In the genomic region with DNA sequence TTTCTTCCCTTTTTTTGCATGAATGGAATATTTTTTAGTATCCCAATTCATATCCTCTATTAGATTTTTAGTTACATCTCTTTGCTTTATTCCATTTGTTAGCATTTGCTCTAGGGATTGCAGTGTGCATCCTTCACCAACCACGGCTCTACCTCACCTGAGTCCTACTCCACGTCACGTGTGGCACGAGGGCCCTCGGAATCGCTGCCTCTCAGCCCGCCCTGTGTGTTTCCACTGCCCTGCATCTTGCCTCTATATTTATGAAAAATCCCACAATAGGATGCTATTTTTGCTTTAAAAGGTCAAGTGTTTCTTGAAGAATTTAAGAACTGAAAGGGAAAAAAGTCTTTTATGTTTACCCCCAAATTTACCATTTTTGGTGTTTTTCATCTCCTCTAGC, we compare ENCODE assay signal across 25 cellular contexts. TPM values are rescaled to one million over a fixed set of nuclear protein-coding genes. Genes with fewer than 3 reads are reported as not detected.
DNase-seq lines count a peak whose midpoint lies in the region; ATAC-seq and TF ChIP-seq lines count a peak whose summit lies in the region.
"Had no signal": no experiment of that assay in that cellular context is flagged by ENCODE, and none has a peak within 500 bp of the region (broad histone marks: within the 10 kb centered on the region; RNA-seq: fewer than 3 reads in every experiment).

No MANE protein-coding gene starts in this region.

- H3K4me3 Mint-ChIP-seq in chondrocyte (ENCODE audit: unreplicated experiment), result no peak overlapping the region
- H3K4me3 Mint-ChIP-seq: CD14-positive monocyte; CD4-positive, alpha-beta T cell; CD8-positive, alpha-beta memory T cell; HFFc6 had no signal

- peaks cover 25% of the 10 kb centered on the region for H3K27me3 ChIP-seq in left ventricle myocardium inferior (ENCODE audit: low read depth)
- H3K27me3 ChIP-seq in lower lobe of right lung (ENCODE audit: low read depth), result no peaks in the 10 kb centered on the region
- peaks cover 0 to 3% (median 0%) of the 10 kb centered on the region in 3 donors for H3K27me3 ChIP-seq in sigmoid colon
- H3K27me3 ChIP-seq in testis, result no peaks in the 10 kb centered on the region

- H3K4me3 ChIP-seq in left ventricle myocardium inferior (no peak overlapping the region), lower lobe of right lung (no peak overlapping the region), sigmoid colon (no peak overlapping the region), testis (no peak overlapping the region)
- H3K4me3 ChIP-seq: A549; BLaER1 treated with 17β-estradiol and CSF1 and Interleukin-3, amounts not matched to agents 10 nM and 100 nM; GM12878; HAP-1 had no signal

- H3K9me3 Mint-ChIP-seq in chondrocyte (ENCODE audit: low read depth), result peaks cover 20% of the 10 kb centered on the region
- H3K9me3 Mint-ChIP-seq: CD4-positive, alpha-beta T cell had no signal

- TF ChIP-seq CTCF in left ventricle myocardium inferior (IDR thresholded peaks at IDR 0.05; ENCODE audit: borderline replicate concordance), result no peak
- TF ChIP-seq CTCF in chondrocyte (IDR thresholded peaks at IDR 0.05), result no peak
- no peak for TF ChIP-seq CTCF in lower lobe of right lung (IDR thresholded peaks at IDR 0.05)
- TF ChIP-seq CTCF in sigmoid colon (IDR thresholded peaks at IDR 0.05), result no peak
- TF ChIP-seq CTCF in testis (IDR thresholded peaks at IDR 0.05), result no peak

- TF ChIP-seq POLR2A in sigmoid colon (IDR thresholded peaks at IDR 0.05) (no peak), testis (IDR thresholded peaks at IDR 0.05) (no peak)

- H3K27ac Mint-ChIP-seq in chondrocyte (ENCODE audit: unreplicated experiment), result no peak overlapping the region
- H3K27ac Mint-ChIP-seq: CD14-positive monocyte; CD4-positive, alpha-beta T cell; CD8-positive, alpha-beta memory T cell; HFFc6 had no signal

- H3K27ac ChIP-seq in left ventricle myocardium inferior (replicated peaks), result no peak overlapping the region
- H3K27ac ChIP-seq in lower lobe of right lung, result no peak overlapping the region
- H3K27ac ChIP-seq in sigmoid colon, result no peak overlapping the region
- no peak overlapping the region for H3K27ac ChIP-seq in testis
- H3K27ac ChIP-seq: A549; BLaER1 treated with 17β-estradiol and CSF1 and Interleukin-3, amounts not matched to agents 10 nM and 100 nM had no signal

- no peaks in the 10 kb centered on the region for H3K4me1 ChIP-seq in left ventricle myocardium inferior
- no peaks in the 10 kb centered on the region for H3K4me1 ChIP-seq in lower lobe of right lung
- no peaks in the 10 kb centered on the region for H3K4me1 ChIP-seq in sigmoid colon
- H3K4me1 ChIP-seq in testis, result no peaks in the 10 kb centered on the region
- H3K4me1 ChIP-seq: A549, BE2C, HAP-1 had no signal

- ATAC-seq in Right ventricle myocardium inferior (no peak), lower lobe of right lung (no peak), HG02678 (IDR thresholded peaks at IDR 0.05; ENCODE audit: unreplicated experiment) (no peak), HG03095 (IDR thresholded peaks at IDR 0.05; ENCODE audit: unreplicated experiment) (no peak)
- ATAC-seq: A549, GM12878 had no signal

- no peaks in the 10 kb centered on the region for H3K36me3 ChIP-seq in left ventricle myocardium inferior
- no peaks in the 10 kb centered on the region for H3K36me3 ChIP-seq in lower lobe of right lung
- H3K36me3 ChIP-seq in sigmoid colon, result no peaks in the 10 kb centered on the region
- no peaks in the 10 kb centered on the region for H3K36me3 ChIP-seq in testis (ENCODE audit: low read depth, missing control alignments)
- H3K36me3 ChIP-seq: BE2C; BLaER1 treated with 17β-estradiol and CSF1 and Interleukin-3, amounts not matched to agents 10 nM and 100 nM; HAP-1 had no signal

- peak; percentile 22 for DNase-seq in Right ventricle myocardium inferior (ENCODE audit: missing footprints)
- no peak for DNase-seq in left ventricle myocardium inferior
- peak; percentile 30 for DNase-seq in chondrocyte (ENCODE audit: low spot score)
- DNase-seq in lower lobe of right lung, result peak; percentile 10
- DNase-seq in sigmoid colon, result peak; percentile 25
- no peak for DNase-seq in testis
- DNase-seq: 8988T; ACHN; AML-193; BE2C; CD4-positive, alpha-beta T cell; CD8-positive, alpha-beta memory T cell; DMS 273 treated with DMSO at 0.1 percent for 48 hours; DMS79; EL; GDM1; GOT3; HFFc6 had no signal

- peaks cover 35% of the 10 kb centered on the region for H3K9me3 ChIP-seq in left ventricle myocardium inferior (replicated peaks)
- H3K9me3 ChIP-seq in lower lobe of right lung, result no peaks in the 10 kb centered on the region
- H3K9me3 ChIP-seq in sigmoid colon, result peaks cover 0 to 3% (median 1%) of the 10 kb centered on the region in 4 donors
- no peaks in the 10 kb centered on the region for H3K9me3 ChIP-seq in testis
- H3K9me3 ChIP-seq: BE2C had no signal

- 92 to 93% methylated on average over 7 of the region's 7 CpGs for WGBS in sigmoid colon, 2 donors
- 94 to 96% methylated on average over 7 of the region's 7 CpGs for WGBS in testis, 2 donors

- TF ChIP-seq EP300 in sigmoid colon (IDR thresholded peaks at IDR 0.05), result no peak

- no peaks in the 10 kb centered on the region for H3K4me1 Mint-ChIP-seq in chondrocyte (ENCODE audit: low read depth)

- intact Hi-C loops in Right ventricle myocardium inferior (cut with DNase I), result loop anchor here (10.0 kb wide), 1 partner anchor 223 kb away; no protein-coding TSS in a partner anchor
- intact Hi-C loops in left ventricle myocardium inferior (cut with micrococcal nuclease), result no loop called here
- intact Hi-C loops in lower lobe of right lung (cut with DNase I), result no loop called here
- intact Hi-C loops in sigmoid colon (cut with DNase I), result no loop called here
- intact Hi-C loops in testis (cut with DNase I; ENCODE audit: low total_unique reads), result no loop called here

- H3K36me3 Mint-ChIP-seq in chondrocyte (ENCODE audit: low read depth), result peaks cover 12% of the 10 kb centered on the region
- H3K36me3 Mint-ChIP-seq: CD14-positive monocyte; CD8-positive, alpha-beta memory T cell had no signal

- peaks cover 39% of the 10 kb centered on the region for H3K27me3 Mint-ChIP-seq in chondrocyte (ENCODE audit: low read depth)

RNA-seq across cellular contexts. Expression of gene CFAP46, which starts 41.0 kb away (rescaled TPM):
- total RNA-seq in Right ventricle myocardium inferior (0.57 TPM), left ventricle myocardium inferior (0.99 TPM), chondrocyte (0.49 to 0.92 TPM (median 0.89 TPM) in 3 replicates), lower lobe of right lung (9.0 TPM), sigmoid colon (1 to 10 TPM in 1 of 4 donors, under 1 TPM in 2, not detected in 1; 0.36 to 1.7 (median 0.41) TPM), testis (10 to 100 TPM; 36.0 to 67.6 TPM)
- polyA plus RNA-seq in sigmoid colon (under 1 TPM in 1 of 3 donors, not detected in 2; 0.10 TPM), testis (ENCODE audit: insufficient read depth, low read depth, low replicate concordance) (59.0 TPM)
- total RNA-seq: CD4-positive, alpha-beta T cell; GM12878 had no signal
- polyA plus RNA-seq: CD14-positive monocyte; CD8-positive, alpha-beta memory T cell had no signal

Comparison
In these comparisons a context has a peak if more than half of its experiments do, and no peak if none do; other contexts are left out.
1. DNase-seq: peak in Right ventricle myocardium inferior (single experiment), chondrocyte (single experiment), lower lobe of right lung (single experiment) and sigmoid colon (single experiment); none in left ventricle myocardium inferior (single experiment) and testis (single experiment).